In the genomic region with DNA sequence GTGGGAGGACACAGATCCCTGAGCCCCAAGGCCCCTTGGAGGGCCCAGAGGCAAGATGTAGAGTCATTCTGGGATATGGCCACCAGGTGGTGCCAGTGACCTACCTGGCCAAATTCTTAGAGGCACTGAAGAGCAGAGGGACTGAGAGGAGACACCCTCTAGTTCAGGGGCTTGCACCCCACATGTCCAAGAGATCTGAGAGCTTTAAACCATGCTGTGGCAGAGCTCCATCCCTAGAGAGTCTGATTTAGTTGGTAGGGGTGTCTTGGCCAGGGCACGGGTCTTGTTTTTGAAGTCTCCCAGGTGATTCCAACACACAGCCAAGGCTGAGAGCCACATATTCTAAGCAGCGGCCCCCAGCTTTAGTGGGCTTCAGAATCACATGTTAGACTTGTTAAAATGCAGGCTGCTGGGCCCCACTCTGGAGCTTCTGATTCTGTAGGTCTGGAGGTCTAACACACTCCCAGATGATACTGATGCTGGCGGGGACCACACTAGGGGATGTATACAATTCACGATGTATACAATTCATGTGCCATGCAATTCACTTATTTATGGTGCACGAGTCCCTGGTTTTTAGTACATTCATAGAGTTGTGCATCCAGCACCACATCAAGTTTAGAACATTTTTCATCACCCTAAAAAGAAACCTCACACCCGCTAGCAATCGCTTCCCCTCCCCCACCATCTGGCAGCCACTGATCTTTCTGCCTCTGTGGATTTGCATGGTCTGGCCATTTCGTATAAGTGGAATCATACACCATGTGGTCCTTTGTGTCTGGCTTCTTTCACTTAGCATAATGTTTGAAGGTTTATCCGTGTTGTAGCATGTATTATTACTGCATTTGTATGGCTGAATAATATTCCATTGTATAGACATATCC, we compare ENCODE assay signal across 8 cellular contexts. TPM values are rescaled to one million over a fixed set of nuclear protein-coding genes. Genes with fewer than 3 reads are reported as not detected.
A peak's percentile ranks its signal among the peaks of the same experiment; 100 is the strongest.
DNase-seq lines count a peak whose midpoint lies in the region; ATAC-seq and TF ChIP-seq lines count a peak whose summit lies in the region.

No MANE protein-coding gene starts in this region.

- H3K9me3 ChIP-seq in Peyer's patch: no peaks in the 10 kb centered on the region
- H3K9me3 ChIP-seq in osteoblast (ENCODE audit: low read depth, low read length): no peaks in the 10 kb centered on the region
- no peaks in the 10 kb centered on the region for H3K9me3 ChIP-seq in tibial nerve

- WGBS in tibial nerve, 2 donors: 77 to 81% methylated on average over 8 to 9 of the region's 9 CpGs

- H3K36me3 ChIP-seq in Peyer's patch: no peaks in the 10 kb centered on the region
- no peaks in the 10 kb centered on the region for H3K36me3 ChIP-seq in osteoblast (ENCODE audit: insufficient read depth, low read length)
- H3K36me3 ChIP-seq in tibial nerve: no peaks in the 10 kb centered on the region

- H3K4me1 ChIP-seq in Peyer's patch: peaks cover 0 to 8% (median 0%) of the 10 kb centered on the region in 4 donors
- peaks cover 16% of the 10 kb centered on the region for H3K4me1 ChIP-seq in osteoblast (ENCODE audit: insufficient read depth, low read length)
- peaks cover 0 to 16% (median 0%) of the 10 kb centered on the region in 4 donors for H3K4me1 ChIP-seq in tibial nerve

- no peaks in the 10 kb centered on the region for H3K36me3 Mint-ChIP-seq in activated T-helper 1 cell treated with anti-CD3 and anti-CD28 coated beads, Interleukin-12 subunit alpha, Interleukin-12 subunit beta, Interleukin-2, Interleukin-4 antibody, amounts not matched to agents 30 ng/mL and 10 ng/mL and 1 ng/mL, durations not matched to agents 14 hours and 24 hours and 36 hours (ENCODE audit: low read depth)

- H3K27me3 ChIP-seq in HL-60 (ENCODE audit: insufficient read depth, poor library complexity, severe bottlenecking) (no peaks in the 10 kb centered on the region), Peyer's patch (no peaks in the 10 kb centered on the region), osteoblast (ENCODE audit: insufficient read depth, low read length) (no peaks in the 10 kb centered on the region), tibial nerve (no peaks in the 10 kb centered on the region)

- TF ChIP-seq POLR2A in Peyer's patch (IDR thresholded peaks at IDR 0.05) (no peak), tibial nerve (IDR thresholded peaks at IDR 0.05) (no peak)

- H3K4me3 ChIP-seq in HL-60 (replicated peaks; ENCODE audit: insufficient read depth, low read length) (no peak overlapping the region), Peyer's patch (no peak overlapping the region), foreskin fibroblast (ENCODE audit: low read depth in 1 of 2, low read length in 2 of 2) (no peak overlapping the region), osteoblast (ENCODE audit: insufficient read depth, low read length) (no peak overlapping the region), tibial nerve (no peak overlapping the region)

- no peaks in the 10 kb centered on the region for H3K79me2 ChIP-seq in osteoblast (ENCODE audit: insufficient read depth, low read length)

- H3K27ac Mint-ChIP-seq in activated T-helper 1 cell treated with anti-CD3 and anti-CD28 coated beads, Interleukin-12 subunit alpha, Interleukin-12 subunit beta, Interleukin-2, Interleukin-4 antibody, amounts not matched to agents 30 ng/mL and 10 ng/mL and 1 ng/mL, durations not matched to agents 14 hours and 24 hours and 36 hours: no peak overlapping the region

- H3K9me3 Mint-ChIP-seq in activated T-helper 1 cell treated with anti-CD3 and anti-CD28 coated beads, Interleukin-12 subunit alpha, Interleukin-12 subunit beta, Interleukin-2, Interleukin-4 antibody, amounts not matched to agents 30 ng/mL and 10 ng/mL and 1 ng/mL, durations not matched to agents 14 hours and 24 hours and 36 hours: no peaks in the 10 kb centered on the region

- H3K27ac ChIP-seq in HL-60 (replicated peaks) (no peak overlapping the region), Peyer's patch (no peak overlapping the region), osteoblast (ENCODE audit: low read depth, low read length) (no peak overlapping the region), tibial nerve (no peak overlapping the region)

- peaks cover 4% of the 10 kb centered on the region for H3K4me1 Mint-ChIP-seq in activated T-helper 1 cell treated with anti-CD3 and anti-CD28 coated beads, Interleukin-12 subunit alpha, Interleukin-12 subunit beta, Interleukin-2, Interleukin-4 antibody, amounts not matched to agents 30 ng/mL and 10 ng/mL and 1 ng/mL, durations not matched to agents 14 hours and 24 hours and 36 hours (ENCODE audit: low read depth)

- H3K4me3 Mint-ChIP-seq in activated T-helper 1 cell treated with anti-CD3 and anti-CD28 coated beads, Interleukin-12 subunit alpha, Interleukin-12 subunit beta, Interleukin-2, Interleukin-4 antibody, amounts not matched to agents 30 ng/mL and 10 ng/mL and 1 ng/mL, durations not matched to agents 14 hours and 24 hours and 36 hours: no peak overlapping the region

- no peak overlapping the region for H3K4me2 ChIP-seq in osteoblast (ENCODE audit: insufficient read depth, low read length)

- peak; percentile 68 for DNase-seq in DMS53 (lab: John Stamatoyannopoulos, UW)
- peak in 1 of 2 experiments; percentile 62 for DNase-seq in HL-60 (ENCODE audit: low read depth in 1 of 2, low spot score in 1 of 2)
- peak; percentile 65 to 89 (median 72) for DNase-seq in Peyer's patch
- DNase-seq in activated T-helper 1 cell treated with anti-CD3 and anti-CD28 coated beads, Interleukin-12 subunit alpha, Interleukin-12 subunit beta, Interleukin-2, Interleukin-4 antibody, amounts not matched to agents 30 ng/mL and 10 ng/mL and 1 ng/mL, durations not matched to agents 14 hours and 24 hours and 36 hours (ENCODE audit: low spot score): peak; percentile 58
- peak; percentile 33 to 81 for DNase-seq in foreskin fibroblast
- peak; percentile 97 for DNase-seq in osteoblast (ENCODE audit: insufficient read length, low spot score, missing footprints)
- DNase-seq in tibial nerve (ENCODE audit: low spot score in 2 of 2): peak; percentile 56 to 76

- peaks cover under 1% of the 10 kb centered on the region for H3K27me3 Mint-ChIP-seq in activated T-helper 1 cell treated with anti-CD3 and anti-CD28 coated beads, Interleukin-12 subunit alpha, Interleukin-12 subunit beta, Interleukin-2, Interleukin-4 antibody, amounts not matched to agents 30 ng/mL and 10 ng/mL and 1 ng/mL, durations not matched to agents 14 hours and 24 hours and 36 hours (ENCODE audit: insufficient read depth)

- intact Hi-C loops in activated T-helper 1 cell treated with anti-CD3 and anti-CD28 coated beads, Interleukin-12 subunit alpha, Interleukin-12 subunit beta, Interleukin-2, Interleukin-4 antibody, amounts not matched to agents 30 ng/mL and 10 ng/mL and 1 ng/mL, durations not matched to agents 14 hours and 24 hours and 36 hours (cut with micrococcal nuclease): loop anchor here (1.0 kb wide), 5 partner anchors 68 to 330 kb away; a partner anchor contains a TSS

- no peak for TF ChIP-seq EP300 in tibial nerve (IDR thresholded peaks at IDR 0.05)

- ATAC-seq in GM21360 (IDR thresholded peaks at IDR 0.05; ENCODE audit: unreplicated experiment): no peak

- no peak overlapping the region for H2AFZ ChIP-seq in osteoblast (ENCODE audit: low read length)

- H4K20me1 ChIP-seq in osteoblast (ENCODE audit: insufficient read depth, low read length): no peaks in the 10 kb centered on the region

- TF ChIP-seq CTCF in HL-60 (IDR thresholded peaks at IDR 0.05; ENCODE audit: insufficient read depth, low read length) (peak; percentile 71), Peyer's patch (IDR thresholded peaks at IDR 0.05) (peak; percentile 81 to 93 (median 86)), foreskin fibroblast (IDR thresholded peaks at IDR 0.05; ENCODE audit: low read depth, low read length) (peak; percentile 80), osteoblast (IDR thresholded peaks at IDR 0.05; ENCODE audit: extremely low read depth, low read depth, low read length) (peak; percentile 91), tibial nerve (IDR thresholded peaks at IDR 0.05) (peak; percentile 78 to 95 (median 89))

RNA-seq across cellular contexts. Expression of a gene that starts 52.3 kb away (rescaled TPM):
- total RNA-seq in Peyer's patch (10 to 100 TPM in 1 of 4 donors, 1 to 10 TPM in 3; 4.6 to 12.4 (median 6.3) TPM), osteoblast (not detected in 2 replicates), tibial nerve (1 to 10 TPM in 3 of 4 donors, under 1 TPM in 1; 0.87 to 6.6 (median 3.7) TPM)
- 100 and 103 TPM in 2 replicates for total RNA-seq in activated T-helper 1 cell treated with anti-CD3 and anti-CD28 coated beads, Interleukin-12 subunit alpha, Interleukin-12 subunit beta, Interleukin-2, Interleukin-4 antibody, amounts not matched to agents 30 ng/mL and 10 ng/mL and 1 ng/mL, durations not matched to agents 14 hours and 24 hours and 36 hours
